Comparison of ENCODE assay signal across 1 cellular context in genomic region chr6:99424761-99425646, GRCh38.
A peak's percentile ranks its signal among the peaks of the same experiment; 100 is the strongest.
TF ChIP-seq lines count a peak whose summit lies in the region.

Gene PNISR (minus strand): TSS chr6:99425308. CDS start chr6:99414659, 10,649 bp downstream.

TF ChIP-seq in HepG2, 621 proteins besides CTCF, POLR2A, EP300 and RAD21 (continued from another document and continues in another):
- TF ChIP-seq ELF3 (CRISPR knock-in tag; IDR thresholded peaks at IDR 0.05), result no peak; the same call in 1 of the 2 replicates
- peak; percentile 66 for TF ChIP-seq REPIN1 (CRISPR knock-in tag; IDR thresholded peaks at IDR 0.05; ENCODE audit: borderline replicate concordance, low read depth)
- 0 out of 2 replicates have a peak, but pooled peaks have one; percentile 48 for TF ChIP-seq ZNF205 (CRISPR knock-in tag; IDR thresholded peaks at IDR 0.05)
- no peak for TF ChIP-seq ZSCAN5A (CRISPR knock-in tag; IDR thresholded peaks at IDR 0.05; ENCODE audit: borderline replicate concordance)
- TF ChIP-seq ZNF562 (CRISPR knock-in tag; IDR thresholded peaks at IDR 0.05; ENCODE audit: borderline replicate concordance), result no peak
- TF ChIP-seq ZNF441 (CRISPR knock-in tag; IDR thresholded peaks at IDR 0.05; ENCODE audit: borderline replicate concordance), result no peak
- TF ChIP-seq KAT7 (CRISPR knock-in tag; IDR thresholded peaks at IDR 0.05; ENCODE audit: borderline replicate concordance), result no peak
- TF ChIP-seq ZNF547 (CRISPR knock-in tag; IDR thresholded peaks at IDR 0.05), result no peak
- no peak for TF ChIP-seq ZNF432 (CRISPR knock-in tag; IDR thresholded peaks at IDR 0.05; ENCODE audit: borderline replicate concordance)
- no peak for TF ChIP-seq ZNF83 (CRISPR knock-in tag; IDR thresholded peaks at IDR 0.05; ENCODE audit: borderline replicate concordance)
- peak; percentile 21; the same call in 1 of the 2 replicates for TF ChIP-seq ZNF224 (CRISPR knock-in tag; IDR thresholded peaks at IDR 0.05)
- no peak for TF ChIP-seq FLYWCH1 (CRISPR knock-in tag; IDR thresholded peaks at IDR 0.05)
- peak; percentile 85 for TF ChIP-seq MAX (IDR thresholded peaks at IDR 0.05)
- no peak for TF ChIP-seq TOPORS (CRISPR knock-in tag; IDR thresholded peaks at IDR 0.05)
- no peak for TF ChIP-seq ZNF816 (CRISPR knock-in tag; IDR thresholded peaks at IDR 0.05; ENCODE audit: borderline replicate concordance)
- no peak for TF ChIP-seq ZNF710 (CRISPR knock-in tag; IDR thresholded peaks at IDR 0.05; ENCODE audit: borderline replicate concordance)
- TF ChIP-seq ZNF142 (CRISPR knock-in tag; IDR thresholded peaks at IDR 0.05), result peak; percentile 32; the same call in 1 of the 2 replicates
- no peak for TF ChIP-seq MZF1 (CRISPR knock-in tag; IDR thresholded peaks at IDR 0.05; ENCODE audit: borderline replicate concordance)
- no peak for TF ChIP-seq ZNF138 (CRISPR knock-in tag; IDR thresholded peaks at IDR 0.05; ENCODE audit: low read depth)
- peak; percentile 68; the same call in 1 of the 2 replicates for TF ChIP-seq MIER3 (CRISPR knock-in tag; IDR thresholded peaks at IDR 0.05; ENCODE audit: borderline replicate concordance)
- 0 out of 2 replicates have a peak, but pooled peaks have one; percentile 14 for TF ChIP-seq FOSL2 (CRISPR knock-in tag; IDR thresholded peaks at IDR 0.05)
- no peak for TF ChIP-seq ZNF557 (CRISPR knock-in tag; IDR thresholded peaks at IDR 0.05)
- no peak for TF ChIP-seq CC2D1A (CRISPR knock-in tag; IDR thresholded peaks at IDR 0.05)
- TF ChIP-seq ZNF318 (CRISPR knock-in tag; IDR thresholded peaks at IDR 0.05), result no peak
- peak; percentile 95 for TF ChIP-seq NFRKB (IDR thresholded peaks at IDR 0.05)
- peak; percentile 39; the same call in 1 of the 2 replicates for TF ChIP-seq FOXP4 (CRISPR knock-in tag; IDR thresholded peaks at IDR 0.05)
- no peak for TF ChIP-seq HES4 (CRISPR knock-in tag; IDR thresholded peaks at IDR 0.05; ENCODE audit: borderline replicate concordance)
- TF ChIP-seq TFDP1 (CRISPR knock-in tag; IDR thresholded peaks at IDR 0.05; ENCODE audit: borderline replicate concordance), result no peak; the same call in 1 of the 2 replicates
- no peak for TF ChIP-seq ZBTB14 (CRISPR knock-in tag; IDR thresholded peaks at IDR 0.05)
- TF ChIP-seq HNF4G (IDR thresholded peaks at IDR 0.05; ENCODE audit: borderline replicate concordance, low read depth, low read length), result no peak
- TF ChIP-seq HNF4G (CRISPR knock-in tag; IDR thresholded peaks at IDR 0.05; ENCODE audit: borderline replicate concordance, low read depth), result no peak
- no peak for TF ChIP-seq KDM4B (CRISPR knock-in tag; IDR thresholded peaks at IDR 0.05)
- TF ChIP-seq ZSCAN25 (CRISPR knock-in tag; IDR thresholded peaks at IDR 0.05), result no peak
- 0 out of 2 replicates have a peak, but pooled peaks have one; percentile 44 for TF ChIP-seq ISX (CRISPR knock-in tag; conservative IDR thresholded peaks at IDR 0.05)
- no peak for TF ChIP-seq ZNF34 (CRISPR knock-in tag; IDR thresholded peaks at IDR 0.05; ENCODE audit: borderline replicate concordance)
- no peak for TF ChIP-seq PHF5A (CRISPR knock-in tag; IDR thresholded peaks at IDR 0.05; ENCODE audit: low read depth, unreplicated experiment)
